14 cellular contexts compared by ENCODE assay signal in genomic region chr11:107962181-107962580, GRCh38. TPM values are rescaled to one million over a fixed set of nuclear protein-coding genes. Genes with fewer than 3 reads are reported as not detected.
A peak's percentile ranks its signal among the peaks of the same experiment; 100 is the strongest.
DNase-seq lines count a peak whose midpoint lies in the region; ATAC-seq and TF ChIP-seq lines count a peak whose summit lies in the region.
"Had no signal": no experiment of that assay in that cellular context is flagged by ENCODE, and none has a peak within 500 bp of the region (broad histone marks: within the 10 kb centered on the region; RNA-seq: fewer than 3 reads in every experiment).

No MANE protein-coding gene starts in this region.

- no peaks in the 10 kb centered on the region for H3K9me3 Mint-ChIP-seq in activated CD8-positive, alpha-beta T cell treated with anti-CD3 and anti-CD28 coated beads for 36 hours
- H3K9me3 Mint-ChIP-seq: CD4-positive, alpha-beta T cell; H9 had no signal

- no peak overlapping the region for H3K4me3 Mint-ChIP-seq in activated CD8-positive, alpha-beta T cell treated with anti-CD3 and anti-CD28 coated beads for 36 hours
- H3K4me3 Mint-ChIP-seq: CD4-positive, alpha-beta T cell; H9 had no signal

- H3K27me3 Mint-ChIP-seq in activated CD8-positive, alpha-beta T cell treated with anti-CD3 and anti-CD28 coated beads for 36 hours = peaks cover 8% of the 10 kb centered on the region

- no peaks in the 10 kb centered on the region for H3K9me3 ChIP-seq in mesodermal cell (ENCODE audit: control insufficient read depth, low read length)
- no peaks in the 10 kb centered on the region for H3K9me3 ChIP-seq in uterus
- H3K9me3 ChIP-seq: Caco-2 had no signal

- peak overlapping the region; percentile 29 for H3K27ac ChIP-seq in mesodermal cell (ENCODE audit: low read depth, low read length, severe bottlenecking)
- no peak overlapping the region for H3K27ac ChIP-seq in uterus
- H3K27ac ChIP-seq: C4-2B had no signal

- 78 to 100% methylated on average over 1 of the region's 1 CpG for WGBS in mesodermal cell (ENCODE audit: insufficient coverage in 2 of 2), 2 experiments

- POLR2A ChIA-PET in activated CD8-positive, alpha-beta T cell treated with anti-CD3 and anti-CD28 coated beads for 36 hours (lab: Charles Lee) = no interaction called here

- intact Hi-C loops in activated CD8-positive, alpha-beta T cell treated with anti-CD3 and anti-CD28 coated beads for 36 hours (cut with micrococcal nuclease) = no loop called here
- intact Hi-C loops in uterus (cut with DNase I; ENCODE audit: low total_unique reads) = no loop called here

- H3K4me1 ChIP-seq in mesodermal cell (ENCODE audit: control insufficient read depth, insufficient read depth, low read length, poor library complexity, severe bottlenecking) = peaks cover 5% of the 10 kb centered on the region
- H3K4me1 ChIP-seq in uterus = no peaks in the 10 kb centered on the region

- no peak overlapping the region for H3K27ac Mint-ChIP-seq in activated CD8-positive, alpha-beta T cell treated with anti-CD3 and anti-CD28 coated beads for 36 hours
- H3K27ac Mint-ChIP-seq: CD4-positive, alpha-beta T cell had no signal

- H3K36me3 Mint-ChIP-seq in activated CD8-positive, alpha-beta T cell treated with anti-CD3 and anti-CD28 coated beads for 36 hours (ENCODE audit: low read depth) = no peaks in the 10 kb centered on the region

- H3K4me1 Mint-ChIP-seq in activated CD8-positive, alpha-beta T cell treated with anti-CD3 and anti-CD28 coated beads for 36 hours (ENCODE audit: low read depth) = no peaks in the 10 kb centered on the region

- CTCF ChIA-PET in activated CD8-positive, alpha-beta T cell treated with anti-CD3 and anti-CD28 coated beads for 36 hours (lab: Charles Lee) = no interaction called here

- TF ChIP-seq POLR2A in uterus (IDR thresholded peaks at IDR 0.05) = no peak

- DNase-seq in amniotic epithelial cell (ENCODE audit: low read depth) (peak; percentile 19), choroid plexus epithelial cell (ENCODE audit: low read depth) (peak; percentile 54), medulla oblongata (ENCODE audit: extremely low spot score) (no peak), uterus (no peak), glomerular visceral epithelial cell (ENCODE audit: extremely low spot score) (no peak)
- no peak for DNase-seq in activated CD8-positive, alpha-beta T cell treated with anti-CD3 and anti-CD28 coated beads for 36 hours
- DNase-seq: ACHN; AML-193; Caco-2; CD4-positive, alpha-beta T cell; H9 had no signal

- no peaks in the 10 kb centered on the region for H3K27me3 ChIP-seq in uterus

- H3K4me3 ChIP-seq in choroid plexus epithelial cell (ENCODE audit: low read depth, low read length) (no peak overlapping the region), mesodermal cell (ENCODE audit: extremely low read depth, insufficient read depth, low read length, poor library complexity, severe bottlenecking) (no peak overlapping the region), uterus (no peak overlapping the region)

- no peaks in the 10 kb centered on the region for H3K36me3 ChIP-seq in mesodermal cell (ENCODE audit: control insufficient read depth, insufficient read depth, low read length)
- no peaks in the 10 kb centered on the region for H3K36me3 ChIP-seq in uterus

- TF ChIP-seq CTCF in choroid plexus epithelial cell (conservative IDR thresholded peaks at IDR 0.05; ENCODE audit: low read depth, low read length) (no peak), uterus (IDR thresholded peaks at IDR 0.05) (no peak)
- no peak for TF ChIP-seq CTCF in activated CD8-positive, alpha-beta T cell treated with anti-CD3 and anti-CD28 coated beads for 36 hours (IDR thresholded peaks at IDR 0.05)

- ATAC-seq in activated CD8-positive, alpha-beta T cell treated with anti-CD3 and anti-CD28 coated beads for 36 hours = no peak

RNA-seq across cellular contexts. Expression of gene RAB39A, which starts 33.9 kb away (rescaled TPM):
- 1.4 TPM for polyA plus RNA-seq in mesodermal cell (2013, experiment 1 of 2)
- 1.1 TPM for polyA plus RNA-seq in mesodermal cell (2013, experiment 2 of 2)
- total RNA-seq in activated CD8-positive, alpha-beta T cell treated with anti-CD3 and anti-CD28 coated beads for 36 hours = not detected
- total RNA-seq in uterus = 1 to 10 TPM in 1 of 4 donors, under 1 TPM in 2, not detected in 1; 0.26 to 3.9 (median 0.79) TPM
- total RNA-seq: CD4-positive, alpha-beta T cell had no signal
- polyA plus RNA-seq: BJ had no signal

RNA-seq across cellular contexts. Expression of gene CUL5, which starts 46.5 kb away (rescaled TPM):
- polyA plus RNA-seq in mesodermal cell (2013, experiment 1 of 2) = 21.2 TPM
- 25.7 TPM for polyA plus RNA-seq in mesodermal cell (2013, experiment 2 of 2)
- 10 to 100 TPM; 32.2 to 34.6 TPM for total RNA-seq in activated CD8-positive, alpha-beta T cell treated with anti-CD3 and anti-CD28 coated beads for 36 hours
- total RNA-seq in uterus = 10 to 100 TPM; 29.5 to 79.8 (median 40.9) TPM

Comparison
In these comparisons a context has a peak if more than half of its experiments do, and no peak if none do; other contexts are left out.
1. DNase-seq: peak in amniotic epithelial cell (single experiment) and choroid plexus epithelial cell (single experiment); none in medulla oblongata (single experiment), activated CD8-positive, alpha-beta T cell treated with anti-CD3 and anti-CD28 coated beads for 36 hours (single experiment), uterus (0 of 2) and glomerular visceral epithelial cell (single experiment).